In genomic region chr2:76640905-76641304, GRCh38 we compare ENCODE assay signal across 1 cellular context.
TF ChIP-seq lines count a peak whose summit lies in the region.

No MANE protein-coding gene starts in this region.

TF ChIP-seq in GM12878, 131 proteins besides CTCF, POLR2A, EP300 and RAD21 (continued from another document):
- TF ChIP-seq PRDM15 (CRISPR knock-in tag; IDR thresholded peaks at IDR 0.05) = no peak
- TF ChIP-seq ATF2 (IDR thresholded peaks at IDR 0.05; ENCODE audit: low read length) = peak; percentile 47; the same call in 1 of the 2 replicates
- no peak for TF ChIP-seq SIX5 (IDR thresholded peaks at IDR 0.05; ENCODE audit: low read depth, low read length, severe bottlenecking)
- TF ChIP-seq MEF2A (IDR thresholded peaks at IDR 0.05; ENCODE audit: insufficient read depth, low read depth, low read length) = peak; percentile 17; the same call in 1 of the 2 replicates
- no peak for TF ChIP-seq FOS (IDR thresholded peaks at IDR 0.05; ENCODE audit: borderline replicate concordance, extremely low read depth, insufficient read length)
- no peak for TF ChIP-seq NFYA (IDR thresholded peaks at IDR 0.05; ENCODE audit: borderline replicate concordance, low read depth, low read length)
- no peak for TF ChIP-seq YY1 (IDR thresholded peaks at IDR 0.05; ENCODE audit: low read depth, low read length)
- TF ChIP-seq HSF1 (IDR thresholded peaks at IDR 0.05; ENCODE audit: low read depth, low read length) = no peak
- TF ChIP-seq CREB1 (IDR thresholded peaks at IDR 0.05; ENCODE audit: low read depth) = no peak
- no peak for TF ChIP-seq MYC (IDR thresholded peaks at IDR 0.05; ENCODE audit: insufficient read depth, insufficient read length, insufficient replicate concordance, low read length, severe bottlenecking)
- TF ChIP-seq BHLHE40 (IDR thresholded peaks at IDR 0.05; ENCODE audit: borderline replicate concordance in 1 of 2, low read depth in 2 of 2, low read length in 1 of 2) = no peak
- TF ChIP-seq BCLAF1 (IDR thresholded peaks at IDR 0.05) = no peak
- no peak for TF ChIP-seq RB1 (IDR thresholded peaks at IDR 0.05; ENCODE audit: borderline replicate concordance)
- peak; percentile 62 for TF ChIP-seq JUNB (IDR thresholded peaks at IDR 0.05)
- TF ChIP-seq CBX3 (IDR thresholded peaks at IDR 0.05; ENCODE audit: borderline replicate concordance, low read depth) = no peak
- TF ChIP-seq NKRF (conservative IDR thresholded peaks at IDR 0.05) = no peak
- peak; percentile 31; the same call in 1 of the 2 replicates for TF ChIP-seq DPF2 (IDR thresholded peaks at IDR 0.05)
- no peak for TF ChIP-seq SPI1 (IDR thresholded peaks at IDR 0.05; ENCODE audit: borderline replicate concordance, insufficient read depth, low read depth, low read length)
- TF ChIP-seq STAT3 (IDR thresholded peaks at IDR 0.05; ENCODE audit: low read depth, low read length) = no peak
- no peak for TF ChIP-seq ZBTB4 (CRISPR knock-in tag; IDR thresholded peaks at IDR 0.05)
- TF ChIP-seq NR2C2 (IDR thresholded peaks at IDR 0.05; ENCODE audit: borderline replicate concordance, control insufficient read depth, insufficient read length, low read depth) = no peak
- no peak for TF ChIP-seq POLR2AphosphoS5 (IDR thresholded peaks at IDR 0.05; ENCODE audit: low read length)
- no peak for TF ChIP-seq ASH2L (IDR thresholded peaks at IDR 0.05; ENCODE audit: borderline replicate concordance, low read depth)
- TF ChIP-seq IRF5 (IDR thresholded peaks at IDR 0.05; ENCODE audit: borderline replicate concordance) = no peak
- no peak for TF ChIP-seq MTA3 (IDR thresholded peaks at IDR 0.05; ENCODE audit: borderline replicate concordance, low read length)
- no peak for TF ChIP-seq EED (IDR thresholded peaks at IDR 0.05; ENCODE audit: low read depth)
- no peak for TF ChIP-seq NRF1 (conservative IDR thresholded peaks at IDR 0.05; ENCODE audit: low read depth, low read length)
- TF ChIP-seq SIN3A (IDR thresholded peaks at IDR 0.05; ENCODE audit: low read depth, low read length) = no peak
- TF ChIP-seq BMI1 (IDR thresholded peaks at IDR 0.05; ENCODE audit: borderline replicate concordance) = no peak
- TF ChIP-seq TCF12 (IDR thresholded peaks at IDR 0.05; ENCODE audit: low read depth, low read length) = no peak
- no peak for TF ChIP-seq ATF3 (IDR thresholded peaks at IDR 0.05; ENCODE audit: borderline replicate concordance, extremely low read depth, low read depth, low read length)
- TF ChIP-seq MTA2 (IDR thresholded peaks at IDR 0.05; ENCODE audit: low read depth) = peak; percentile 21; the same call in 1 of the 2 replicates
- no peak for TF ChIP-seq ZZZ3 (IDR thresholded peaks at IDR 0.05; ENCODE audit: control insufficient read depth, insufficient read length, low read depth)
- TF ChIP-seq ATF7 (IDR thresholded peaks at IDR 0.05; ENCODE audit: low read depth) = peak; percentile 65
- no peak for TF ChIP-seq HDAC6 (IDR thresholded peaks at IDR 0.05; ENCODE audit: unreplicated experiment)
- TF ChIP-seq BCL11A (IDR thresholded peaks at IDR 0.05; ENCODE audit: low read depth, low read length) = no peak
